8 cellular contexts compared by ENCODE assay signal in the genomic region with DNA sequence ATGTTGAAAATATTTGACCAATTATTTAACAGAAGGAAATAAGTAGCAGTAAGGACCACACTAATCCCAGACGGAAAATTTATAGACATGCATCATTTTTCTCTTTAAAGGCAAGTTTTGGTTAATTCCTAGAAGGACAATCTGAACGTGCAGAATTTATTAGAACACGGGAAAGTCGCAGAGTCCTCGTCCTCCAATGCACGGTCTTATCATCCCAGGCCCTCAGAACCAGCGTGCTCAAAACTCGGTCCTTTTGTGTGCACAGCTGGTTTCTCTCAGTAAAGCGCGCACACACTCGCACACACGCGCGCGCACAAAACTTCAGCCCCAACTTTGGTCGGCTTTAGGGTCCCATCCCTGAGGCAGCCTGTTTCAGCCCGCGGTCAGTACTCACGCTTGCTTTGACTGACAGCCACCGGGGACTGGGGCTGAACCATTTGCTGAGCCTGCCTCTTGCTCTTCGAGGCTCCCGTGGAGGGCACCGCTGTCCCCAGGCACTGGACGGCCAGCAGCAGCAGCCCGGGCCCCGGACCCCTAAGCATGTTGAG. TPM values are rescaled to one million over a fixed set of nuclear protein-coding genes. Genes with fewer than 3 reads are reported as not detected.
DNase-seq lines count a peak whose midpoint lies in the region; ATAC-seq and TF ChIP-seq lines count a peak whose summit lies in the region.

No MANE protein-coding gene starts in this region.

- no peaks in the 10 kb centered on the region for H3K36me3 Mint-ChIP-seq in activated CD4-positive, alpha-beta T cell treated with anti-CD3 and anti-CD28 coated beads, Interleukin-2, amount 10 ng/mL, durations not matched to agents 7 days and 5 days (ENCODE audit: low read depth)

- 2% methylated on average over 26 of the region's 26 CpGs for WGBS in prostate gland

- H3K27ac ChIP-seq in prostate gland = peak overlapping the region; percentile 70 to 72

- H3K4me1 ChIP-seq in prostate gland (replicated peaks) = no peaks in the 10 kb centered on the region

- H3K27ac Mint-ChIP-seq in activated CD4-positive, alpha-beta T cell treated with anti-CD3 and anti-CD28 coated beads, Interleukin-2, amount 10 ng/mL, durations not matched to agents 7 days and 5 days = no peak overlapping the region

- CTCF ChIA-PET in activated CD4-positive, alpha-beta T cell treated with anti-CD3 and anti-CD28 coated beads, Interleukin-2, amount 10 ng/mL, durations not matched to agents 7 days and 5 days (lab: Charles Lee) = no interaction called here

- H3K4me3 Mint-ChIP-seq in activated CD4-positive, alpha-beta T cell treated with anti-CD3 and anti-CD28 coated beads, Interleukin-2, amount 10 ng/mL, durations not matched to agents 7 days and 5 days = peak overlapping the region; percentile 59

- TF ChIP-seq CTCF in prostate gland (IDR thresholded peaks at IDR 0.05) = no peak

- no peaks in the 10 kb centered on the region for H3K36me3 ChIP-seq in prostate gland

- POLR2A ChIA-PET in activated CD4-positive, alpha-beta T cell treated with anti-CD3 and anti-CD28 coated beads, Interleukin-2, amount 10 ng/mL, durations not matched to agents 7 days and 5 days (lab: Charles Lee) = no interaction called here

- intact Hi-C loops in Right ventricle myocardium superior (cut with DNase I) (no loop called here), prostate gland (cut with DNase I) (loop anchor here (10.0 kb wide), 1 partner anchor 841 kb away; no protein-coding TSS in a partner anchor)

- TF ChIP-seq POLR2A in prostate gland (IDR thresholded peaks at IDR 0.05) = no peak

- H3K27me3 Mint-ChIP-seq in activated CD4-positive, alpha-beta T cell treated with anti-CD3 and anti-CD28 coated beads, Interleukin-2, amount 10 ng/mL, durations not matched to agents 7 days and 5 days = peaks cover 81% of the 10 kb centered on the region

- in situ Hi-C loops in ACHN (cut with HindIII; ENCODE audit: low pct_ligation_motif_present, low pct_unique_long_range_greater_than_20kb, low sequenced_read_pairs) = no loop called here

- H3K9me3 Mint-ChIP-seq in activated CD4-positive, alpha-beta T cell treated with anti-CD3 and anti-CD28 coated beads, Interleukin-2, amount 10 ng/mL, durations not matched to agents 7 days and 5 days = no peaks in the 10 kb centered on the region

- peak overlapping the region; percentile 44 to 59 for H3K4me3 ChIP-seq in prostate gland

- ATAC-seq in GM18909 (IDR thresholded peaks at IDR 0.05; ENCODE audit: poor library complexity, unreplicated experiment) (peak; percentile 31), HG03196 (IDR thresholded peaks at IDR 0.05; ENCODE audit: unreplicated experiment) (peak; percentile 34), Right ventricle myocardium superior (ENCODE audit: poor library complexity) (peak; percentile 30)

- H3K4me1 Mint-ChIP-seq in activated CD4-positive, alpha-beta T cell treated with anti-CD3 and anti-CD28 coated beads, Interleukin-2, amount 10 ng/mL, durations not matched to agents 7 days and 5 days = peaks cover 22% of the 10 kb centered on the region

- H3K27me3 ChIP-seq in prostate gland (replicated peaks; ENCODE audit: insufficient read depth) = no peaks in the 10 kb centered on the region

- DNase-seq in ACHN (peak; percentile 35), Right ventricle myocardium superior (peak; percentile 55), prostate gland (ENCODE audit: low spot score) (no peak), NCI-H1436 (lab: John Stamatoyannopoulos, UW) (no peak), AG08396 (ENCODE audit: low spot score) (no peak)
- no peak for DNase-seq in activated CD4-positive, alpha-beta T cell treated with anti-CD3 and anti-CD28 coated beads, Interleukin-2, amount 10 ng/mL, durations not matched to agents 7 days and 5 days

- H3K9me3 ChIP-seq in prostate gland = no peaks in the 10 kb centered on the region

RNA-seq across cellular contexts. Expression of a gene that starts 0.5 kb away (rescaled TPM):
- under 1 TPM; 0.44 to 0.60 TPM for total RNA-seq in activated CD4-positive, alpha-beta T cell treated with anti-CD3 and anti-CD28 coated beads, Interleukin-2, amount 10 ng/mL, durations not matched to agents 7 days and 5 days
- total RNA-seq in Right ventricle myocardium superior = 77.7 TPM
- 100 to 1,000 TPM in 1 of 2 donors, 10 to 100 TPM in 1; 84.2 to 257 TPM for total RNA-seq in prostate gland

Comparison
In these comparisons a context has a peak if more than half of its experiments do, and no peak if none do; other contexts are left out.
1. DNase-seq: peak in ACHN (single experiment) and Right ventricle myocardium superior (single experiment); none in activated CD4-positive, alpha-beta T cell treated with anti-CD3 and anti-CD28 coated beads, Interleukin-2, amount 10 ng/mL, durations not matched to agents 7 days and 5 days (single experiment), prostate gland (single experiment), NCI-H1436 (single experiment) and AG08396 (single experiment).
2. RNA of a gene that starts 0.5 kb away (total RNA-seq): 84.2 to 257 TPM in prostate gland and 77.7 TPM in Right ventricle myocardium superior (single experiment); 0.44 to 0.60 TPM in activated CD4-positive, alpha-beta T cell treated with anti-CD3 and anti-CD28 coated beads, Interleukin-2, amount 10 ng/mL, durations not matched to agents 7 days and 5 days; every median in the first group is over 10 times any median in the second.
3. Peak in every context shown above with its lines, with median percentiles within 50 percentile points of each other: ATAC-seq.